8 cellular contexts compared by ENCODE assay signal in the genomic region with DNA sequence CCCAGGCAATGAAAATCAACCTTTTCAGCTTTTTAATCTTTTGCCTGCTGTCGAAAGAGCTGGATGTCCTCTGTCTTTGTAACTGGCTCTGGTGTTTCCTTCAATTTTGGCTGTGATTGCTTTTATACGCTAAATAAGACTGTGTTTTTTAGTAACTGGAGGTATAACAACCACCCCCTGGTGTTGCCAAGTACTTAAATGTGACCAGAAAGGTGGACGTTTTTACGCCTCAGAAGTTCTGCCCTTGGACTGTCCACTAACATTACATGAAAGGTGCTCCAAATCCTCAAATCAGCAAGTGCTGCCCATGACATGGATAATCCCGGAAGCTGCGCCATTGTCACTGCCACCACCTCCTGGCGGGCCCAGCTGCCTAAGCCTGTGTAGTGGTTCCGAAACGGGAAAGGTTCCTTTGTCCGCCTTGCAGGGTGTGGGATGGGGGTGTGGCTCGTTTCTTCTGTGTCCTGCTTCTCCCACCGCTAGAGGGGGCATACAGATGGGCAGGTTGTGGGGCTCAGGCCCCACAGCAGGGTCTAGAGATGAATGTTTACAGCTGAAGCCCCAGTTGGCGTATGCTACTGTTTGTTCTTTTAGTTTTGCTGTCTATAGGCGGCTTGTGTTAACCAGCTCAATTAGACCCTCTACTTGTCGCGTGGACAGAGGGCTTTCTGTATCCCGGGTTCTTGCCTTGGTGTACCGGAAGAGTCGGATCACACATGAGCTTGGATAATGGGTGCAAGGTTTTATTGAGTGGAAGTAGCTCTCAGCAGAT.
DNase-seq lines count a peak whose midpoint lies in the region; ATAC-seq and TF ChIP-seq lines count a peak whose summit lies in the region.

No MANE protein-coding gene starts in this region.

- H3K36me3 ChIP-seq in neural progenitor cell: no peaks in the 10 kb centered on the region
- no peaks in the 10 kb centered on the region for H3K36me3 ChIP-seq in colonic mucosa

- no peak for ATAC-seq in HG03520 (IDR thresholded peaks at IDR 0.05; ENCODE audit: unreplicated experiment)

- no peak overlapping the region for H3K4me3 Mint-ChIP-seq in neural progenitor cell

- H4K20me1 ChIP-seq in neural progenitor cell (ENCODE audit: low read depth): no peaks in the 10 kb centered on the region

- H3K27ac ChIP-seq in neural progenitor cell (no peak overlapping the region), colonic mucosa (no peak overlapping the region)

- DNase-seq in activated CD4-positive, alpha-beta T cell treated with anti-CD3 and anti-CD28 coated beads for 48 hours: peak; percentile 30
- DNase-seq in activated CD4-positive, alpha-beta T cell treated with anti-CD3 and anti-CD28 coated beads for 1 hour: no peak
- DNase-seq in NCI-H1694 (lab: John Stamatoyannopoulos, UW) (peak; percentile 64), choroid plexus epithelial cell (ENCODE audit: low read depth) (peak; percentile 48), neural progenitor cell (ENCODE audit: low spot score) (peak; percentile 78), colonic mucosa (no peak)
- no peak for DNase-seq in activated effector memory CD4-positive, alpha-beta T cell treated with Interleukin-2 at 50 U/mL for 16 hours

- no peaks in the 10 kb centered on the region for H3K36me3 Mint-ChIP-seq in neural progenitor cell

- H3K9me3 ChIP-seq in neural progenitor cell (ENCODE audit: low read depth) (no peaks in the 10 kb centered on the region), colonic mucosa (no peaks in the 10 kb centered on the region)

- no peaks in the 10 kb centered on the region for H3K9me3 Mint-ChIP-seq in neural progenitor cell

- TF ChIP-seq CTCF in choroid plexus epithelial cell (conservative IDR thresholded peaks at IDR 0.05; ENCODE audit: low read depth, low read length) (peak; percentile 75), neural progenitor cell (IDR thresholded peaks at IDR 0.05) (peak; percentile 69), colonic mucosa (IDR thresholded peaks at IDR 0.05) (no peak)

- H3K79me2 ChIP-seq in neural progenitor cell (ENCODE audit: low read depth): no peaks in the 10 kb centered on the region

- no peaks in the 10 kb centered on the region for H3F3A ChIP-seq in neural progenitor cell (ENCODE audit: low read depth)

- H3K4me3 ChIP-seq in choroid plexus epithelial cell (ENCODE audit: low read depth, low read length) (no peak overlapping the region), neural progenitor cell (no peak overlapping the region), colonic mucosa (no peak overlapping the region)

- H3K27ac Mint-ChIP-seq in neural progenitor cell: no peak overlapping the region

- intact Hi-C loops in colonic mucosa (cut with DNase I): loop anchor here (5.0 to 10.0 kb wide), 3 partner anchors 327 to 675 kb away; no protein-coding TSS in a partner anchor

- peaks cover 12% of the 10 kb centered on the region for H3K4me1 Mint-ChIP-seq in neural progenitor cell

- H3K27me3 ChIP-seq in neural progenitor cell (peaks cover 7% of the 10 kb centered on the region), colonic mucosa (no peaks in the 10 kb centered on the region)

- no peak overlapping the region for H2AFZ ChIP-seq in neural progenitor cell (replicated peaks)

- H3K9ac ChIP-seq in neural progenitor cell (no peak overlapping the region), colonic mucosa (ENCODE audit: low read depth in 2 of 2, low read length in 2 of 2) (no peak overlapping the region)

- no peak overlapping the region for H3K4me2 ChIP-seq in neural progenitor cell

- H3K4me1 ChIP-seq in neural progenitor cell (no peaks in the 10 kb centered on the region), colonic mucosa (no peaks in the 10 kb centered on the region)

- peaks cover 15% of the 10 kb centered on the region for H3K27me3 Mint-ChIP-seq in neural progenitor cell (ENCODE audit: insufficient read depth, low read depth)

Comparison
In these comparisons a context has a peak if more than half of its experiments do, and no peak if none do; other contexts are left out.
1. DNase-seq: peak in activated CD4-positive, alpha-beta T cell treated with anti-CD3 and anti-CD28 coated beads for 48 hours (single experiment), NCI-H1694 (single experiment), choroid plexus epithelial cell (single experiment) and neural progenitor cell (single experiment); none in activated CD4-positive, alpha-beta T cell treated with anti-CD3 and anti-CD28 coated beads for 1 hour (single experiment), colonic mucosa (single experiment) and activated effector memory CD4-positive, alpha-beta T cell treated with Interleukin-2 at 50 U/mL for 16 hours (single experiment).